ENCODE assay signal across 18 cellular contexts in genomic region chr4:143374771-143375170, GRCh38. TPM values are rescaled to one million over a fixed set of nuclear protein-coding genes. Genes with fewer than 3 reads are reported as not detected.
"Had no signal": no experiment of that assay in that cellular context is flagged by ENCODE, and none has a peak within 500 bp of the region (broad histone marks: within the 10 kb centered on the region; RNA-seq: fewer than 3 reads in every experiment).

No MANE protein-coding gene starts in this region.

- H3K4me3 ChIP-seq: coronary artery, mucosa of descending colon, ovary, upper lobe of left lung had no signal

- ATAC-seq: activated CD4-positive, CD25-positive, alpha-beta regulatory T cell treated with anti-CD3 and anti-CD28 coated beads, Interleukin-2, amount 50 U/mL, for 24 hours; naive thymus-derived CD4-positive, alpha-beta T cell; stimulated activated memory B cell treated with anti-CD40 and anti-IgM and Interleukin-4, amounts not matched to agents 10 μg/mL and 1 μg/mL and 100 μg/mL, for 72 hours had no signal

- H3K4me3 Mint-ChIP-seq: activated naive CD8-positive, alpha-beta T cell; memory B cell; naive thymus-derived CD4-positive, alpha-beta T cell; stimulated activated memory B cell treated with anti-CD40 and anti-IgM and Interleukin-4, amounts not matched to agents 10 μg/mL and 1 μg/mL and 100 μg/mL, for 72 hours had no signal

- DNase-seq: activated CD4-positive, alpha-beta T cell treated with anti-CD3 and anti-CD28 coated beads, Interleukin-2, amount 50 U/mL, for 1 hour; activated CD8-positive, alpha-beta memory T cell treated with anti-CD3 and anti-CD28 coated beads for 24 hours; activated gamma-delta T cell treated with Interleukin-2 at 50 U/mL for 16 hours; amniotic stem cell; central memory CD4-positive, alpha-beta T cell; effector CD8-positive, alpha-beta T cell; foreskin keratinocyte; head of caudate nucleus; mucosa of descending colon; naive thymus-derived CD4-positive, alpha-beta T cell; ovary; stimulated activated CD4-positive, alpha-beta T cell treated with anti-CD3 and anti-CD28 coated beads, Interleukin-2, amount 100 ng/mL, for 48 hours; upper lobe of left lung had no signal

- H3K4me1 ChIP-seq: foreskin keratinocyte had no signal

- H3K27me3 ChIP-seq: foreskin keratinocyte, ovary, upper lobe of left lung had no signal

- H3K27me3 Mint-ChIP-seq: stimulated activated memory B cell treated with anti-CD40 and anti-IgM and Interleukin-4, amounts not matched to agents 10 μg/mL and 1 μg/mL and 100 μg/mL, for 72 hours had no signal

- H3K9me3 Mint-ChIP-seq: memory B cell; stimulated activated memory B cell treated with anti-CD40 and anti-IgM and Interleukin-4, amounts not matched to agents 10 μg/mL and 1 μg/mL and 100 μg/mL, for 72 hours had no signal

- H3K27ac Mint-ChIP-seq: activated naive CD8-positive, alpha-beta T cell; memory B cell; naive thymus-derived CD4-positive, alpha-beta T cell; stimulated activated memory B cell treated with anti-CD40 and anti-IgM and Interleukin-4, amounts not matched to agents 10 μg/mL and 1 μg/mL and 100 μg/mL, for 72 hours had no signal

- H3K36me3 ChIP-seq: ovary, upper lobe of left lung had no signal

- H3K9me3 ChIP-seq: mucosa of descending colon, ovary, upper lobe of left lung had no signal

- H3K4me1 Mint-ChIP-seq: naive thymus-derived CD4-positive, alpha-beta T cell had no signal

- H3K27ac ChIP-seq: foreskin keratinocyte, ovary had no signal

RNA-seq across cellular contexts. Expression of gene GAB1, which starts 38.1 kb away (rescaled TPM):
- polyA plus RNA-seq: naive thymus-derived CD4-positive, alpha-beta T cell had no signal
